ENCODE assay signal across 17 cellular contexts in genomic region chr1:81430955-81431646, GRCh38.
DNase-seq lines count a peak whose midpoint lies in the region; ATAC-seq and TF ChIP-seq lines count a peak whose summit lies in the region.
"Had no signal": no experiment of that assay in that cellular context is flagged by ENCODE, and none has a peak within 500 bp of the region (broad histone marks: within the 10 kb centered on the region; RNA-seq: fewer than 3 reads in every experiment).

No MANE protein-coding gene starts in this region.

- H2BK12ac ChIP-seq in trophoblast cell (ENCODE audit: low read length), result peak overlapping the region; percentile 95

- no peak overlapping the region for H3K14ac ChIP-seq in trophoblast cell (ENCODE audit: low read length)

- TF ChIP-seq CTCF in heart left ventricle (IDR thresholded peaks at IDR 0.05) (no peak), WERI-Rb-1 (IDR thresholded peaks at IDR 0.05; ENCODE audit: low read depth, low read length) (no peak)
- TF ChIP-seq CTCF in CD4-positive, alpha-beta T cell (IDR thresholded peaks at IDR 0.05), result no peak

- H4K12ac ChIP-seq in trophoblast cell (ENCODE audit: low read depth, low read length), result no peak overlapping the region

- H3K27ac ChIP-seq in heart left ventricle (peak overlapping the region; percentile 4 to 79 (median 54)), trophoblast cell (ENCODE audit: low read depth, low read length) (peak overlapping the region; percentile 78), WERI-Rb-1 (no peak overlapping the region)
- no peak overlapping the region for H3K27ac ChIP-seq in CD4-positive, alpha-beta T cell (ENCODE audit: low read depth, low read length)
- H3K27ac ChIP-seq: KMS-11, pancreas had no signal

- no peak overlapping the region for H2AFZ ChIP-seq in trophoblast cell (ENCODE audit: insufficient read depth, low read length, poor library complexity)

- H3K27me3 ChIP-seq in heart left ventricle (no peaks in the 10 kb centered on the region), trophoblast cell (ENCODE audit: insufficient read depth, low read length) (no peaks in the 10 kb centered on the region), WERI-Rb-1 (ENCODE audit: insufficient read depth, low read depth, severe bottlenecking) (no peaks in the 10 kb centered on the region)
- no peaks in the 10 kb centered on the region for H3K27me3 ChIP-seq in CD4-positive, alpha-beta T cell (ENCODE audit: control insufficient read depth, insufficient read depth, low read length)
- H3K27me3 ChIP-seq: pancreas had no signal

- H3K18ac ChIP-seq in trophoblast cell (ENCODE audit: low read length), result no peak overlapping the region

- H3K36me3 ChIP-seq in heart left ventricle (no peaks in the 10 kb centered on the region), trophoblast cell (ENCODE audit: control insufficient read depth in 1 of 2, insufficient read depth in 2 of 2, low read length in 2 of 2) (no peaks in the 10 kb centered on the region), WERI-Rb-1 (no peaks in the 10 kb centered on the region)
- H3K36me3 ChIP-seq: pancreas had no signal

- H3K79me2 ChIP-seq in trophoblast cell (ENCODE audit: control insufficient read depth, insufficient read depth, low read length, poor library complexity), result no peaks in the 10 kb centered on the region

- H4K91ac ChIP-seq in trophoblast cell (ENCODE audit: low read depth, low read length), result peak overlapping the region; percentile 80

- no peak for TF ChIP-seq POLR2A in heart left ventricle (IDR thresholded peaks at IDR 0.05)

- peaks cover 3% of the 10 kb centered on the region for H3K9me3 Mint-ChIP-seq in CD4-positive, alpha-beta T cell

- H3K4me3 ChIP-seq in heart left ventricle, result no peak overlapping the region
- H3K4me3 ChIP-seq in trophoblast cell (ENCODE audit: low read depth, low read length), result no peak overlapping the region
- no peak overlapping the region for H3K4me3 ChIP-seq in WERI-Rb-1 (ENCODE audit: low read depth, low read length)
- H3K4me3 ChIP-seq: pancreas had no signal

- peak overlapping the region; percentile 23 for H3K4me2 ChIP-seq in trophoblast cell (ENCODE audit: low read length)
- H3K4me2 ChIP-seq: KMS-11 had no signal

- DNase-seq in heart left ventricle, result no peak
- no peak for DNase-seq in trophoblast cell
- no peak for DNase-seq in NCI-H2196 treated with DMSO at 0.1 percent for 48 hours (lab: John Stamatoyannopoulos, UW; ENCODE audit: unreplicated experiment)
- no peak for DNase-seq in WERI-Rb-1
- no peak for DNase-seq in GM19240 (ENCODE audit: insufficient read length, low spot score)
- no peak for DNase-seq in CD4-positive, alpha-beta T cell
- DNase-seq: activated CD8-positive, alpha-beta T cell treated with anti-CD3 and anti-CD28 coated beads, Interleukin-2, amount 10 ng/mL, durations not matched to agents 7 days and 5 days; activated naive CD4-positive, alpha-beta T cell treated with anti-CD3 and anti-CD28 coated beads, Interleukin-2, amount 10 ng/mL, durations not matched to agents 7 days and 5 days; CD8-positive, alpha-beta memory T cell; NCI-H2029; OCI-M1; pancreas; stimulated activated CD4-positive, alpha-beta T cell treated with anti-CD3 and anti-CD28 coated beads, Interleukin-2, amount 100 ng/mL, for 48 hours; stimulated activated naive CD8-positive, alpha-beta T cell treated with anti-CD3 and anti-CD28 coated beads, Interleukin-15, amount 100 ng/mL, for 72 hours had no signal

- H3K27me3 Mint-ChIP-seq in CD4-positive, alpha-beta T cell, result no peaks in the 10 kb centered on the region
- H3K27me3 Mint-ChIP-seq: activated naive CD4-positive, alpha-beta T cell treated with anti-CD3 and anti-CD28 coated beads, Interleukin-2, amount 10 ng/mL, durations not matched to agents 7 days and 5 days; CD8-positive, alpha-beta memory T cell; stimulated activated naive CD8-positive, alpha-beta T cell treated with anti-CD3 and anti-CD28 coated beads, Interleukin-15, amount 100 ng/mL, for 72 hours had no signal

- no peak overlapping the region for H3K9ac ChIP-seq in trophoblast cell (ENCODE audit: low read length)
- H3K9ac ChIP-seq: KMS-11 had no signal

- no peak overlapping the region for H3K4ac ChIP-seq in trophoblast cell (ENCODE audit: low read depth, low read length)

- peak overlapping the region; percentile 47 for H4K8ac ChIP-seq in trophoblast cell (ENCODE audit: low read depth, low read length)

- CTCF ChIA-PET in CD4-positive, alpha-beta T cell (lab: Charles Lee), result no interaction called here

- WGBS in heart left ventricle, 4 donors, result 50 to 62% (median 55%) methylated on average over 6 of the region's 6 CpGs
- whole genome bisulfite sequencing in trophoblast cell (ENCODE audit: extremely low coverage, insufficient coverage, insufficient read length), result no CpG with 5 or more reads among the region's 6 CpGs

- H3K4me3 Mint-ChIP-seq in CD4-positive, alpha-beta T cell, result no peak overlapping the region
- H3K4me3 Mint-ChIP-seq: activated CD8-positive, alpha-beta T cell treated with anti-CD3 and anti-CD28 coated beads, Interleukin-2, amount 10 ng/mL, durations not matched to agents 7 days and 5 days; activated naive CD4-positive, alpha-beta T cell treated with anti-CD3 and anti-CD28 coated beads, Interleukin-2, amount 10 ng/mL, durations not matched to agents 7 days and 5 days; CD8-positive, alpha-beta memory T cell; stimulated activated naive CD8-positive, alpha-beta T cell treated with anti-CD3 and anti-CD28 coated beads, Interleukin-15, amount 100 ng/mL, for 72 hours had no signal

- H2BK120ac ChIP-seq in trophoblast cell (ENCODE audit: insufficient read depth, low read length, poor library complexity), result peak overlapping the region; percentile 79

- no peak overlapping the region for H3K23ac ChIP-seq in trophoblast cell (ENCODE audit: low read length)

- H3K9me3 ChIP-seq in heart left ventricle, result no peaks in the 10 kb centered on the region
- peaks cover 2% of the 10 kb centered on the region for H3K9me3 ChIP-seq in trophoblast cell (ENCODE audit: insufficient read depth, low read depth, low read length)
- no peaks in the 10 kb centered on the region for H3K9me3 ChIP-seq in WERI-Rb-1 (ENCODE audit: severe bottlenecking)
- H3K9me3 ChIP-seq in CD4-positive, alpha-beta T cell (ENCODE audit: control insufficient read depth, low read length), result no peaks in the 10 kb centered on the region
- H3K9me3 ChIP-seq: pancreas had no signal

- H3K4me1 ChIP-seq in heart left ventricle (peaks cover 0 to 43% (median 10%) of the 10 kb centered on the region in 12 donors), trophoblast cell (ENCODE audit: control insufficient read depth in 1 of 2, insufficient read depth in 2 of 2, low read length in 2 of 2) (peaks cover 15 to 30% of the 10 kb centered on the region in 2 experiments)

- intact Hi-C loops in heart left ventricle (cut with DNase I), result loop anchor here in 3 of 10 donors (5.0 to 10.0 kb wide), 2 partner anchors 41 to 114 kb away; no protein-coding TSS in a partner anchor
- intact Hi-C loops in CD4-positive, alpha-beta T cell (cut with DNase I, micrococcal nuclease), result no loop called here

- no peaks in the 10 kb centered on the region for H3K36me3 Mint-ChIP-seq in CD4-positive, alpha-beta T cell (ENCODE audit: low read depth)
- H3K36me3 Mint-ChIP-seq: activated naive CD4-positive, alpha-beta T cell treated with anti-CD3 and anti-CD28 coated beads, Interleukin-2, amount 10 ng/mL, durations not matched to agents 7 days and 5 days; CD8-positive, alpha-beta memory T cell had no signal

- no peaks in the 10 kb centered on the region for H3K4me1 Mint-ChIP-seq in CD4-positive, alpha-beta T cell (ENCODE audit: low read depth)
- H3K4me1 Mint-ChIP-seq: activated naive CD4-positive, alpha-beta T cell treated with anti-CD3 and anti-CD28 coated beads, Interleukin-2, amount 10 ng/mL, durations not matched to agents 7 days and 5 days; CD8-positive, alpha-beta memory T cell; stimulated activated naive CD8-positive, alpha-beta T cell treated with anti-CD3 and anti-CD28 coated beads, Interleukin-15, amount 100 ng/mL, for 72 hours had no signal

- no peak overlapping the region for H3K27ac Mint-ChIP-seq in CD4-positive, alpha-beta T cell
- H3K27ac Mint-ChIP-seq: activated CD8-positive, alpha-beta T cell treated with anti-CD3 and anti-CD28 coated beads, Interleukin-2, amount 10 ng/mL, durations not matched to agents 7 days and 5 days; activated naive CD4-positive, alpha-beta T cell treated with anti-CD3 and anti-CD28 coated beads, Interleukin-2, amount 10 ng/mL, durations not matched to agents 7 days and 5 days; CD8-positive, alpha-beta memory T cell; stimulated activated naive CD8-positive, alpha-beta T cell treated with anti-CD3 and anti-CD28 coated beads, Interleukin-15, amount 100 ng/mL, for 72 hours had no signal

- H2AK5ac ChIP-seq in trophoblast cell (ENCODE audit: low read length), result no peak overlapping the region

- POLR2A ChIA-PET in CD4-positive, alpha-beta T cell (lab: Charles Lee), result no interaction called here

- ATAC-seq in GM19452 (IDR thresholded peaks at IDR 0.05; ENCODE audit: unreplicated experiment) (peak; percentile 47), HG03469 (IDR thresholded peaks at IDR 0.05; ENCODE audit: unreplicated experiment) (peak; percentile 47), heart left ventricle (peak in 2 of 4 donors; percentile 38 to 77)
- no peak for ATAC-seq in CD4-positive, alpha-beta T cell (ENCODE audit: poor library complexity)
- ATAC-seq: activated CD8-positive, alpha-beta T cell treated with anti-CD3 and anti-CD28 coated beads, Interleukin-2, amount 10 ng/mL, durations not matched to agents 7 days and 5 days; pancreas; stimulated activated naive CD8-positive, alpha-beta T cell treated with anti-CD3 and anti-CD28 coated beads, Interleukin-15, amount 100 ng/mL, for 72 hours had no signal

- peak overlapping the region; percentile 74 for H2BK5ac ChIP-seq in trophoblast cell (ENCODE audit: low read depth, low read length, poor library complexity)

- peaks cover 23% of the 10 kb centered on the region for H3K79me1 ChIP-seq in trophoblast cell (ENCODE audit: low read length)

Comparison
In these comparisons a context has a peak if more than half of its experiments do, and no peak if none do; other contexts are left out.
1. H3K27ac ChIP-seq: peak in heart left ventricle (12 of 12) and trophoblast cell (single experiment); none in WERI-Rb-1 (single experiment) and CD4-positive, alpha-beta T cell (single experiment).